ENCODE assay signal across 2 cellular contexts in the genomic region with DNA sequence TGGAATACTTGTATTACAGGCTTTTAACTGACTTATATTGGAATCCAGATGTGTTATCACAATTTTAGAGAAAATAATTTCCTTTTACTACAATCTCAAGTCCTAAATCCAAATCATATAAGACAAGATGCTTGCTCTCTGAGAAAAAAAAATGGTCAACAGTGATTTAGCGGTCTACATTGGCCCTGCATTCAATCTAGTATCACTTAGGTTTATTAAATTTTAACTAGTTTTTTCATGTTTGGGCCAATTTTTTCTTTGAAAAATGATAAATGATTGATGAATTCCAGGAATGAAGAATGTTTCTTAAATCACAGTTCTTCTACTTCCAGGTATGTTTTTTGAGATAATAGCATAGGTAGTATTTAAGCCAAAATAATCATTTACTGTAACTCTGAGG.
TF ChIP-seq lines count a peak whose summit lies in the region.

No MANE protein-coding gene starts in this region.

TF ChIP-seq in liver, 16 proteins besides CTCF, POLR2A, EP300 and RAD21:
- peak; percentile 61 for TF ChIP-seq SP1 (IDR thresholded peaks at IDR 0.05)
- no peak for TF ChIP-seq NR2F2 (IDR thresholded peaks at IDR 0.05)
- TF ChIP-seq HNF4G (IDR thresholded peaks at IDR 0.05): no peak
- TF ChIP-seq RXRA (IDR thresholded peaks at IDR 0.05): peak in 1 of 2 donors; percentile 37
- peak; percentile 17 to 28 for TF ChIP-seq HNF4A (conservative IDR thresholded peaks at IDR 0.05)
- TF ChIP-seq, protein P1, sequence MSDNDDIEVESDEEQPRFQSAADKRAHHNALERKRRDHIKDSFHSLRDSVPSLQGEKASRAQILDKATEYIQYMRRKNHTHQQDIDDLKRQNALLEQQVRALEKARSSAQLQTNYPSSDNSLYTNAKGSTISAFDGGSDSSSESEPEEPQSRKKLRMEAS (IDR thresholded peaks at IDR 0.05): peak; percentile 20
- TF ChIP-seq YY1 (IDR thresholded peaks at IDR 0.05): peak; percentile 28
- TF ChIP-seq TAF1 (conservative IDR thresholded peaks at IDR 0.05): peak; percentile 9
- no peak for TF ChIP-seq FOXA1 (IDR thresholded peaks at IDR 0.05)
- no peak for TF ChIP-seq JUND (IDR thresholded peaks at IDR 0.05)
- TF ChIP-seq, protein P2, sequence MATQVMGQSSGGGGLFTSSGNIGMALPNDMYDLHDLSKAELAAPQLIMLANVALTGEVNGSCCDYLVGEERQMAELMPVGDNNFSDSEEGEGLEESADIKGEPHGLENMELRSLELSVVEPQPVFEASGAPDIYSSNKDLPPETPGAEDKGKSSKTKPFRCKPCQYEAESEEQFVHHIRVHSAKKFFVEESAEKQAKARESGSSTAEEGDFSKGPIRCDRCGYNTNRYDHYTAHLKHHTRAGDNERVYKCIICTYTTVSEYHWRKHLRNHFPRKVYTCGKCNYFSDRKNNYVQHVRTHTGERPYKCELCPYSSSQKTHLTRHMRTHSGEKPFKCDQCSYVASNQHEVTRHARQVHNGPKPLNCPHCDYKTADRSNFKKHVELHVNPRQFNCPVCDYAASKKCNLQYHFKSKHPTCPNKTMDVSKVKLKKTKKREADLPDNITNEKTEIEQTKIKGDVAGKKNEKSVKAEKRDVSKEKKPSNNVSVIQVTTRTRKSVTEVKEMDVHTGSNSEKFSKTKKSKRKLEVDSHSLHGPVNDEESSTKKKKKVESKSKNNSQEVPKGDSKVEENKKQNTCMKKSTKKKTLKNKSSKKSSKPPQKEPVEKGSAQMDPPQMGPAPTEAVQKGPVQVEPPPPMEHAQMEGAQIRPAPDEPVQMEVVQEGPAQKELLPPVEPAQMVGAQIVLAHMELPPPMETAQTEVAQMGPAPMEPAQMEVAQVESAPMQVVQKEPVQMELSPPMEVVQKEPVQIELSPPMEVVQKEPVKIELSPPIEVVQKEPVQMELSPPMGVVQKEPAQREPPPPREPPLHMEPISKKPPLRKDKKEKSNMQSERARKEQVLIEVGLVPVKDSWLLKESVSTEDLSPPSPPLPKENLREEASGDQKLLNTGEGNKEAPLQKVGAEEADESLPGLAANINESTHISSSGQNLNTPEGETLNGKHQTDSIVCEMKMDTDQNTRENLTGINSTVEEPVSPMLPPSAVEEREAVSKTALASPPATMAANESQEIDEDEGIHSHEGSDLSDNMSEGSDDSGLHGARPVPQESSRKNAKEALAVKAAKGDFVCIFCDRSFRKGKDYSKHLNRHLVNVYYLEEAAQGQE (IDR thresholded peaks at IDR 0.05): no peak
- TF ChIP-seq, protein P3, sequence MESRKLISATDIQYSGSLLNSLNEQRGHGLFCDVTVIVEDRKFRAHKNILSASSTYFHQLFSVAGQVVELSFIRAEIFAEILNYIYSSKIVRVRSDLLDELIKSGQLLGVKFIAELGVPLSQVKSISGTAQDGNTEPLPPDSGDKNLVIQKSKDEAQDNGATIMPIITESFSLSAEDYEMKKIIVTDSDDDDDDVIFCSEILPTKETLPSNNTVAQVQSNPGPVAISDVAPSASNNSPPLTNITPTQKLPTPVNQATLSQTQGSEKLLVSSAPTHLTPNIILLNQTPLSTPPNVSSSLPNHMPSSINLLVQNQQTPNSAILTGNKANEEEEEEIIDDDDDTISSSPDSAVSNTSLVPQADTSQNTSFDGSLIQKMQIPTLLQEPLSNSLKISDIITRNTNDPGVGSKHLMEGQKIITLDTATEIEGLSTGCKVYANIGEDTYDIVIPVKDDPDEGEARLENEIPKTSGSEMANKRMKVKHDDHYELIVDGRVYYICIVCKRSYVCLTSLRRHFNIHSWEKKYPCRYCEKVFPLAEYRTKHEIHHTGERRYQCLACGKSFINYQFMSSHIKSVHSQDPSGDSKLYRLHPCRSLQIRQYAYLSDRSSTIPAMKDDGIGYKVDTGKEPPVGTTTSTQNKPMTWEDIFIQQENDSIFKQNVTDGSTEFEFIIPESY (IDR thresholded peaks at IDR 0.05): no peak
- TF ChIP-seq, protein P4, sequence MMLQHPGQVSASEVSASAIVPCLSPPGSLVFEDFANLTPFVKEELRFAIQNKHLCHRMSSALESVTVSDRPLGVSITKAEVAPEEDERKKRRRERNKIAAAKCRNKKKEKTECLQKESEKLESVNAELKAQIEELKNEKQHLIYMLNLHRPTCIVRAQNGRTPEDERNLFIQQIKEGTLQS (IDR thresholded peaks at IDR 0.05): no peak

TF ChIP-seq in HepG2, 621 proteins besides CTCF, POLR2A, EP300 and RAD21:
- TF ChIP-seq ZNF124 (CRISPR knock-in tag; IDR thresholded peaks at IDR 0.05) (no peak), ZNF451 (CRISPR knock-in tag; IDR thresholded peaks at IDR 0.05) (no peak), FIP1L1 (IDR thresholded peaks at IDR 0.05; ENCODE audit: borderline replicate concordance, insufficient read depth, low read depth, low read length) (no peak), ZBTB7B (CRISPR knock-in tag; IDR thresholded peaks at IDR 0.05) (no peak), HIVEP1 (CRISPR knock-in tag; IDR thresholded peaks at IDR 0.05) (no peak), CREM (IDR thresholded peaks at IDR 0.05) (no peak), CREM (CRISPR knock-in tag; IDR thresholded peaks at IDR 0.05) (no peak), NCOA2 (CRISPR knock-in tag; IDR thresholded peaks at IDR 0.05) (no peak), ZNF569 (CRISPR knock-in tag; IDR thresholded peaks at IDR 0.05; ENCODE audit: borderline replicate concordance) (no peak), ZNF232 (CRISPR knock-in tag; IDR thresholded peaks at IDR 0.05; ENCODE audit: borderline replicate concordance) (no peak), TP53 (CRISPR knock-in tag; conservative IDR thresholded peaks at IDR 0.05) (no peak)
- TF ChIP-seq, protein P5, sequence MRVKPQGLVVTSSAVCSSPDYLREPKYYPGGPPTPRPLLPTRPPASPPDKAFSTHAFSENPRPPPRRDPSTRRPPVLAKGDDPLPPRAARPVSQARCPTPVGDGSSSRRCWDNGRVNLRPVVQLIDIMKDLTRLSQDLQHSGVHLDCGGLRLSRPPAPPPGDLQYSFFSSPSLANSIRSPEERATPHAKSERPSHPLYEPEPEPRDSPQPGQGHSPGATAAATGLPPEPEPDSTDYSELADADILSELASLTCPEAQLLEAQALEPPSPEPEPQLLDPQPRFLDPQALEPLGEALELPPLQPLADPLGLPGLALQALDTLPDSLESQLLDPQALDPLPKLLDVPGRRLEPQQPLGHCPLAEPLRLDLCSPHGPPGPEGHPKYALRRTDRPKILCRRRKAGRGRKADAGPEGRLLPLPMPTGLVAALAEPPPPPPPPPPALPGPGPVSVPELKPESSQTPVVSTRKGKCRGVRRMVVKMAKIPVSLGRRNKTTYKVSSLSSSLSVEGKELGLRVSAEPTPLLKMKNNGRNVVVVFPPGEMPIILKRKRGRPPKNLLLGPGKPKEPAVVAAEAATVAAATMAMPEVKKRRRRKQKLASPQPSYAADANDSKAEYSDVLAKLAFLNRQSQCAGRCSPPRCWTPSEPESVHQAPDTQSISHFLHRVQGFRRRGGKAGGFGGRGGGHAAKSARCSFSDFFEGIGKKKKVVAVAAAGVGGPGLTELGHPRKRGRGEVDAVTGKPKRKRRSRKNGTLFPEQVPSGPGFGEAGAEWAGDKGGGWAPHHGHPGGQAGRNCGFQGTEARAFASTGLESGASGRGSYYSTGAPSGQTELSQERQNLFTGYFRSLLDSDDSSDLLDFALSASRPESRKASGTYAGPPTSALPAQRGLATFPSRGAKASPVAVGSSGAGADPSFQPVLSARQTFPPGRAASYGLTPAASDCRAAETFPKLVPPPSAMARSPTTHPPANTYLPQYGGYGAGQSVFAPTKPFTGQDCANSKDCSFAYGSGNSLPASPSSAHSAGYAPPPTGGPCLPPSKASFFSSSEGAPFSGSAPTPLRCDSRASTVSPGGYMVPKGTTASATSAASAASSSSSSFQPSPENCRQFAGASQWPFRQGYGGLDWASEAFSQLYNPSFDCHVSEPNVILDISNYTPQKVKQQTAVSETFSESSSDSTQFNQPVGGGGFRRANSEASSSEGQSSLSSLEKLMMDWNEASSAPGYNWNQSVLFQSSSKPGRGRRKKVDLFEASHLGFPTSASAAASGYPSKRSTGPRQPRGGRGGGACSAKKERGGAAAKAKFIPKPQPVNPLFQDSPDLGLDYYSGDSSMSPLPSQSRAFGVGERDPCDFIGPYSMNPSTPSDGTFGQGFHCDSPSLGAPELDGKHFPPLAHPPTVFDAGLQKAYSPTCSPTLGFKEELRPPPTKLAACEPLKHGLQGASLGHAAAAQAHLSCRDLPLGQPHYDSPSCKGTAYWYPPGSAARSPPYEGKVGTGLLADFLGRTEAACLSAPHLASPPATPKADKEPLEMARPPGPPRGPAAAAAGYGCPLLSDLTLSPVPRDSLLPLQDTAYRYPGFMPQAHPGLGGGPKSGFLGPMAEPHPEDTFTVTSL (CRISPR knock-in tag; IDR thresholded peaks at IDR 0.05; ENCODE audit: borderline replicate concordance): no peak
- TF ChIP-seq, protein P6, sequence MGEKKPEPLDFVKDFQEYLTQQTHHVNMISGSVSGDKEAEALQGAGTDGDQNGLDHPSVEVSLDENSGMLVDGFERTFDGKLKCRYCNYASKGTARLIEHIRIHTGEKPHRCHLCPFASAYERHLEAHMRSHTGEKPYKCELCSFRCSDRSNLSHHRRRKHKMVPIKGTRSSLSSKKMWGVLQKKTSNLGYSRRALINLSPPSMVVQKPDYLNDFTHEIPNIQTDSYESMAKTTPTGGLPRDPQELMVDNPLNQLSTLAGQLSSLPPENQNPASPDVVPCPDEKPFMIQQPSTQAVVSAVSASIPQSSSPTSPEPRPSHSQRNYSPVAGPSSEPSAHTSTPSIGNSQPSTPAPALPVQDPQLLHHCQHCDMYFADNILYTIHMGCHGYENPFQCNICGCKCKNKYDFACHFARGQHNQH (CRISPR knock-in tag; IDR thresholded peaks at IDR 0.05): no peak
- TF ChIP-seq, protein P7, sequence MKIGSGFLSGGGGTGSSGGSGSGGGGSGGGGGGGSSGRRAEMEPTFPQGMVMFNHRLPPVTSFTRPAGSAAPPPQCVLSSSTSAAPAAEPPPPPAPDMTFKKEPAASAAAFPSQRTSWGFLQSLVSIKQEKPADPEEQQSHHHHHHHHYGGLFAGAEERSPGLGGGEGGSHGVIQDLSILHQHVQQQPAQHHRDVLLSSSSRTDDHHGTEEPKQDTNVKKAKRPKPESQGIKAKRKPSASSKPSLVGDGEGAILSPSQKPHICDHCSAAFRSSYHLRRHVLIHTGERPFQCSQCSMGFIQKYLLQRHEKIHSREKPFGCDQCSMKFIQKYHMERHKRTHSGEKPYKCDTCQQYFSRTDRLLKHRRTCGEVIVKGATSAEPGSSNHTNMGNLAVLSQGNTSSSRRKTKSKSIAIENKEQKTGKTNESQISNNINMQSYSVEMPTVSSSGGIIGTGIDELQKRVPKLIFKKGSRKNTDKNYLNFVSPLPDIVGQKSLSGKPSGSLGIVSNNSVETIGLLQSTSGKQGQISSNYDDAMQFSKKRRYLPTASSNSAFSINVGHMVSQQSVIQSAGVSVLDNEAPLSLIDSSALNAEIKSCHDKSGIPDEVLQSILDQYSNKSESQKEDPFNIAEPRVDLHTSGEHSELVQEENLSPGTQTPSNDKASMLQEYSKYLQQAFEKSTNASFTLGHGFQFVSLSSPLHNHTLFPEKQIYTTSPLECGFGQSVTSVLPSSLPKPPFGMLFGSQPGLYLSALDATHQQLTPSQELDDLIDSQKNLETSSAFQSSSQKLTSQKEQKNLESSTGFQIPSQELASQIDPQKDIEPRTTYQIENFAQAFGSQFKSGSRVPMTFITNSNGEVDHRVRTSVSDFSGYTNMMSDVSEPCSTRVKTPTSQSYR (CRISPR knock-in tag; IDR thresholded peaks at IDR 0.05; ENCODE audit: borderline replicate concordance): no peak
